19 cellular contexts compared by ENCODE assay signal in the genomic region with DNA sequence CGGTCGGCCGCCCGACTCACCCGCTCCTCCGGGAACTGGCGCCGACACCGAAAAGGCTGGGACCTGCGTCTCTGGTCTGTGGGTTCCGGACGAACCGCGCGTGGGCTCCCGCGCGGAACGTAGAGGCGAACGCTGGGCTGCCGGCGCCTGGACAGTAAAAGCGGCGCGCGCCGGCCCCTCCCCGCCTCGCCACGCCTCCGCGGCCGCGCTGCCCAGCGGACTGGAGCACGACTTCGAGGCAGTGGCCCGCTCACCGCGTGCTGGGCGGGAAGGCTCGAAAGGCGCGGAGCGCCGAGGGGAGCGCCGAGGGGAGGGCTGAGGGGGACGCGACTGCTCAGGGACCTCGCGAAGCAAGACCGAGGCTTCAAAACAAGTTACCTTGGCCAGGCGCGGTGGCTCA. TPM values are rescaled to one million over a fixed set of nuclear protein-coding genes. Genes with fewer than 3 reads are reported as not detected.
A peak's percentile ranks its signal among the peaks of the same experiment; 100 is the strongest.
DNase-seq lines count a peak whose midpoint lies in the region; ATAC-seq, FAIRE-seq and TF ChIP-seq lines count a peak whose summit lies in the region.
"Had no signal": no experiment of that assay in that cellular context is flagged by ENCODE, and none has a peak within 500 bp of the region (broad histone marks: within the 10 kb centered on the region; RNA-seq: fewer than 3 reads in every experiment).

A gene with protein sequence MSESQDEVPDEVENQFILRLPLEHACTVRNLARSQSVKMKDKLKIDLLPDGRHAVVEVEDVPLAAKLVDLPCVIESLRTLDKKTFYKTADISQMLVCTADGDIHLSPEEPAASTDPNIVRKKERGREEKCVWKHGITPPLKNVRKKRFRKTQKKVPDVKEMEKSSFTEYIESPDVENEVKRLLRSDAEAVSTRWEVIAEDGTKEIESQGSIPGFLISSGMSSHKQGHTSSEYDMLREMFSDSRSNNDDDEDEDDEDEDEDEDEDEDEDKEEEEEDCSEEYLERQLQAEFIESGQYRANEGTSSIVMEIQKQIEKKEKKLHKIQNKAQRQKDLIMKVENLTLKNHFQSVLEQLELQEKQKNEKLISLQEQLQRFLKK (minus strand): TSS at position 131 of the 400 bp plus-strand sequence. CDS start 3,791 bp downstream, outside the sequence.

- no peak within 1 kb of the TSS for H3K27ac ChIP-seq in ascending aorta
- H3K27ac ChIP-seq: BLaER1, epithelial cell of prostate, neural progenitor cell, right atrium auricular region, upper lobe of right lung had no signal

- peak; percentile 22 for DNase-seq in GM03348 (ENCODE audit: low spot score)
- DNase-seq in ascending aorta (ENCODE audit: low spot score in 2 of 2): no peak
- DNase-seq in fibroblast of villous mesenchyme (ENCODE audit: low read depth): no peak
- DNase-seq in retina: peak; percentile 32
- no peak for DNase-seq in T1000 (lab: John Stamatoyannopoulos, UW)
- no peak for DNase-seq in stimulated activated CD4-positive, alpha-beta T cell treated with anti-CD3 and anti-CD28 coated beads, Interleukin-2, amount 100 ng/mL, for 24 hours
- no peak for DNase-seq in GM12892 (ENCODE audit: insufficient read length)
- DNase-seq: activated CD4-positive, alpha-beta T cell treated with anti-CD3 and anti-CD28 coated beads for 4 hours; DMS79 treated with DMSO at 0.1 percent for 48 hours; NCI-H1105 treated with DMSO at 0.1 percent for 48 hours; stimulated activated CD4-positive, alpha-beta T cell treated with anti-CD3 and anti-CD28 coated beads, Interleukin-4, amount 100 ng/mL, for 4 hours; upper lobe of right lung had no signal

- no peaks in the 10 kb centered on the region for H3K4me1 ChIP-seq in ascending aorta
- H3K4me1 ChIP-seq: BLaER1, neural progenitor cell, right atrium auricular region, upper lobe of right lung had no signal

- TF ChIP-seq CTCF in ascending aorta (IDR thresholded peaks at IDR 0.05) (no peak), fibroblast of villous mesenchyme (IDR thresholded peaks at IDR 0.05; ENCODE audit: insufficient read depth, low read depth, low read length) (no peak)

- H3K4me3 ChIP-seq in ascending aorta: peak within 1 kb of the TSS; percentile 18 to 55
- peak within 1 kb of the TSS; percentile 17 for H3K4me3 ChIP-seq in fibroblast of villous mesenchyme (ENCODE audit: low read depth, low read length)
- H3K4me3 ChIP-seq: BLaER1, HAP-1, neural progenitor cell, upper lobe of right lung had no signal

- TF ChIP-seq POLR2A in GM12892 (IDR thresholded peaks at IDR 0.05; ENCODE audit: low read depth, low read length): no peak

- H3K36me3 ChIP-seq in ascending aorta: no peaks in the 10 kb centered on the region
- H3K36me3 ChIP-seq: BLaER1, HAP-1, neural progenitor cell, right atrium auricular region, upper lobe of right lung had no signal

- H3K27me3 ChIP-seq in ascending aorta: no peaks in the 10 kb centered on the region
- H3K27me3 ChIP-seq: BLaER1, neural progenitor cell, upper lobe of right lung had no signal

- intact Hi-C loops in ascending aorta (cut with DNase I): no loop called here

- H3K9me3 ChIP-seq in ascending aorta: no peaks in the 10 kb centered on the region
- H3K9me3 ChIP-seq: HAP-1, right atrium auricular region, upper lobe of right lung had no signal

- no peak for ATAC-seq in GM18511 (IDR thresholded peaks at IDR 0.05; ENCODE audit: unreplicated experiment)
- ATAC-seq: upper lobe of right lung had no signal

- no peak for FAIRE-seq in GM12892 (lab: Jason Lieb, UNC)

RNA-seq across cellular contexts. Expression of the gene that starts here (rescaled TPM):
- not detected for total RNA-seq in ascending aorta
- 0.32 and 1.3 TPM in 2 replicates for total RNA-seq in fibroblast of villous mesenchyme
- not detected for polyA plus RNA-seq in GM12892 (2012; ENCODE audit: missing spikeins)
- total RNA-seq: cerebellum, right atrium auricular region, upper lobe of right lung had no signal

Comparison
In these comparisons a context has a peak if more than half of its experiments do, and no peak if none do; other contexts are left out.
1. DNase-seq: peak in GM03348 (single experiment) and retina (single experiment); none in ascending aorta (0 of 2), fibroblast of villous mesenchyme (single experiment), T1000 (single experiment), stimulated activated CD4-positive, alpha-beta T cell treated with anti-CD3 and anti-CD28 coated beads, Interleukin-2, amount 100 ng/mL, for 24 hours (0 of 2) and GM12892 (single experiment).